28 cellular contexts compared by ENCODE assay signal in genomic region chr10:53331460-53331859, GRCh38.
"Had no signal": no experiment of that assay in that cellular context is flagged by ENCODE, and none has a peak within 500 bp of the region (broad histone marks: within the 10 kb centered on the region; RNA-seq: fewer than 3 reads in every experiment).

No MANE protein-coding gene starts in this region.

- H3K4me3 ChIP-seq: adrenal gland, ascending aorta, breast epithelium, cardiac muscle cell, colonic mucosa, heart left ventricle had no signal

- H3K27ac ChIP-seq: adrenal gland, ascending aorta, breast epithelium, cardiac muscle cell, colonic mucosa, heart left ventricle had no signal

- ATAC-seq: activated CD4-positive, alpha-beta T cell treated with anti-CD3 and anti-CD28 coated beads for 36 hours; activated CD8-positive, alpha-beta memory T cell treated with anti-CD3 and anti-CD28 coated beads, Interleukin-2, amount 10 ng/mL, durations not matched to agents 7 days and 5 days; activated CD8-positive, alpha-beta T cell treated with anti-CD3 and anti-CD28 coated beads, Interleukin-2, amount 10 ng/mL, durations not matched to agents 7 days and 5 days; activated naive CD8-positive, alpha-beta T cell treated with anti-CD3 and anti-CD28 coated beads, Interleukin-2, amount 50 U/mL, for 24 hours; esophagus mucosa; heart left ventricle; T-helper 17 cell had no signal

- H3K9me3 ChIP-seq: adrenal gland, colonic mucosa had no signal

- H3K36me3 ChIP-seq: adrenal gland, ascending aorta, breast epithelium, cardiac muscle cell, colonic mucosa, heart left ventricle had no signal

- H3K4me1 ChIP-seq: adrenal gland, ascending aorta, breast epithelium, colonic mucosa, heart left ventricle had no signal

- H3K27me3 ChIP-seq: adrenal gland, ascending aorta, breast epithelium, cardiac muscle cell, colonic mucosa, heart left ventricle had no signal

- DNase-seq: activated CD4-positive, alpha-beta memory T cell treated with anti-CD3 and anti-CD28 coated beads for 36 hours; activated CD4-positive, alpha-beta T cell treated with anti-CD3 and anti-CD28 coated beads for 36 hours; activated CD4-positive, alpha-beta T cell treated with anti-CD3 and anti-CD28 coated beads, Interleukin-2, amount 10 ng/mL, durations not matched to agents 24 days and 14 days; activated CD4-positive, CD25-positive, alpha-beta regulatory T cell; activated CD4-positive, CD25-positive, alpha-beta regulatory T cell treated with anti-CD3 and anti-CD28 coated beads, Interleukin-2, amount 50 U/mL, for 72 hours; activated CD8-positive, alpha-beta memory T cell treated with anti-CD3 and anti-CD28 coated beads, Interleukin-2, amount 10 ng/mL, durations not matched to agents 7 days and 5 days; activated CD8-positive, alpha-beta memory T cell treated with anti-CD3 and anti-CD28 coated beads, Interleukin-2, amount 50 U/mL, for 4 hours; activated CD8-positive, alpha-beta T cell treated with anti-CD3 and anti-CD28 coated beads, Interleukin-2, amount 10 ng/mL, durations not matched to agents 7 days and 5 days; activated effector memory CD4-positive, alpha-beta T cell treated with anti-CD3 and anti-CD28 coated beads, Interleukin-2, amount 50 U/mL, for 16 hours; activated naive CD4-positive, alpha-beta T cell treated with anti-CD3 and anti-CD28 coated beads for 36 hours; activated naive CD8-positive, alpha-beta T cell treated with anti-CD3 and anti-CD28 coated beads for 36 hours; activated naive CD8-positive, alpha-beta T cell treated with anti-CD3 and anti-CD28 coated beads, Interleukin-2, amount 50 U/mL, for 24 hours; activated T-cell treated with anti-CD3 and anti-CD28 coated beads, Interleukin-2, amount 50 U/mL, for 1 hour; activated T-cell treated with anti-CD3 and anti-CD28 coated beads, Interleukin-2, amount 50 U/mL, for 48 hours; adrenal gland; central memory CD4-positive, alpha-beta T cell; cerebellar nuclear complex; colonic mucosa; effector memory CD4-positive, alpha-beta T cell; endodermal cell; foreskin fibroblast; heart left ventricle; T-helper 17 cell; T1000 had no signal
